Comparison of ENCODE assay signal across 7 cellular contexts in genomic region chr4:1443688-1444172, GRCh38. TPM values are rescaled to one million over a fixed set of nuclear protein-coding genes. Genes with fewer than 3 reads are reported as not detected.
"Had no signal": no experiment of that assay in that cellular context is flagged by ENCODE, and none has a peak within 500 bp of the region (broad histone marks: within the 10 kb centered on the region; RNA-seq: fewer than 3 reads in every experiment).

No MANE protein-coding gene starts in this region.

RNA-seq across cellular contexts. Expression of gene NKX1-1, which starts 37.5 kb away (rescaled TPM):
- total RNA-seq: GM23248, H4, H7, HFFc6, HT1080, IMR-90, K562 had no signal
- polyA plus RNA-seq: GM23248, IMR-90, K562 had no signal
